ENCODE assay signal across 9 cellular contexts in genomic region chr1:118151312-118151937, GRCh38. TPM values are rescaled to one million over a fixed set of nuclear protein-coding genes. Genes with fewer than 3 reads are reported as not detected.
DNase-seq lines count a peak whose midpoint lies in the region; TF ChIP-seq lines count a peak whose summit lies in the region.
"Had no signal": no experiment of that assay in that cellular context is flagged by ENCODE, and none has a peak within 500 bp of the region (broad histone marks: within the 10 kb centered on the region; RNA-seq: fewer than 3 reads in every experiment).

No MANE protein-coding gene starts in this region.

- H3K27ac Mint-ChIP-seq in activated T-helper 2 cell treated with anti-CD3 and anti-CD28 coated beads, Interferon-gamma antibody, Interleukin-2, Interleukin-4, amounts not matched to agents 10 μg/mL and 5 μg/mL and 100 μg/mL, durations not matched to agents 14 hours and 24 hours and 36 hours, result no peak overlapping the region
- H3K27ac Mint-ChIP-seq: activated naive CD4-positive, alpha-beta T cell treated with anti-CD3 and anti-CD28 coated beads, Interleukin-2, amount 50 U/mL, for 72 hours had no signal

- TF ChIP-seq CTCF in VCaP (conservative IDR thresholded peaks at IDR 0.05), result peak; percentile 82

- H3K4me1 Mint-ChIP-seq in activated T-helper 2 cell treated with anti-CD3 and anti-CD28 coated beads, Interferon-gamma antibody, Interleukin-2, Interleukin-4, amounts not matched to agents 10 μg/mL and 5 μg/mL and 100 μg/mL, durations not matched to agents 14 hours and 24 hours and 36 hours (ENCODE audit: low read depth), result no peaks in the 10 kb centered on the region

- H3K4me3 Mint-ChIP-seq in activated T-helper 2 cell treated with anti-CD3 and anti-CD28 coated beads, Interferon-gamma antibody, Interleukin-2, Interleukin-4, amounts not matched to agents 10 μg/mL and 5 μg/mL and 100 μg/mL, durations not matched to agents 14 hours and 24 hours and 36 hours (ENCODE audit: low read depth), result no peak overlapping the region

- peak; percentile 14 for DNase-seq in SIG-M5 treated with dmso at 0.1 percent for 504 hours (lab: John Stamatoyannopoulos, UW; ENCODE audit: unreplicated experiment)
- DNase-seq in SIG-M5 (lab: John Stamatoyannopoulos, UW), result no peak
- DNase-seq in MV-4-11 (lab: John Stamatoyannopoulos, UW), result peak; percentile 48
- DNase-seq in glomerular endothelial cell (ENCODE audit: extremely low read depth, low read depth, low spot score), result peak; percentile 42
- peak in 6 of 10 donors; percentile 41 to 76 (median 57) for DNase-seq in posterior cingulate gyrus
- DNase-seq in activated T-helper 2 cell treated with anti-CD3 and anti-CD28 coated beads, Interferon-gamma antibody, Interleukin-2, Interleukin-4, amounts not matched to agents 10 μg/mL and 5 μg/mL and 100 μg/mL, durations not matched to agents 14 hours and 24 hours and 36 hours (ENCODE audit: low spot score), result no peak
- no peak for DNase-seq in cerebellum (ENCODE audit: low spot score)

- intact Hi-C loops in posterior cingulate gyrus (cut with DNase I), result loop anchor here (1.0 kb wide), 2 partner anchors 858 to 1216 kb away; no protein-coding TSS in a partner anchor
- intact Hi-C loops in activated T-helper 2 cell treated with anti-CD3 and anti-CD28 coated beads, Interferon-gamma antibody, Interleukin-2, Interleukin-4, amounts not matched to agents 10 μg/mL and 5 μg/mL and 100 μg/mL, durations not matched to agents 14 hours and 24 hours and 36 hours (cut with micrococcal nuclease), result no loop called here

- no peaks in the 10 kb centered on the region for H3K36me3 Mint-ChIP-seq in activated T-helper 2 cell treated with anti-CD3 and anti-CD28 coated beads, Interferon-gamma antibody, Interleukin-2, Interleukin-4, amounts not matched to agents 10 μg/mL and 5 μg/mL and 100 μg/mL, durations not matched to agents 14 hours and 24 hours and 36 hours (ENCODE audit: low read depth)
- H3K36me3 Mint-ChIP-seq: activated naive CD4-positive, alpha-beta T cell treated with anti-CD3 and anti-CD28 coated beads, Interleukin-2, amount 50 U/mL, for 72 hours had no signal

- no peak overlapping the region for H3K27ac ChIP-seq in VCaP

- no peaks in the 10 kb centered on the region for H3K27me3 Mint-ChIP-seq in activated T-helper 2 cell treated with anti-CD3 and anti-CD28 coated beads, Interferon-gamma antibody, Interleukin-2, Interleukin-4, amounts not matched to agents 10 μg/mL and 5 μg/mL and 100 μg/mL, durations not matched to agents 14 hours and 24 hours and 36 hours (ENCODE audit: low read depth)

- no peaks in the 10 kb centered on the region for H3K9me3 Mint-ChIP-seq in activated T-helper 2 cell treated with anti-CD3 and anti-CD28 coated beads, Interferon-gamma antibody, Interleukin-2, Interleukin-4, amounts not matched to agents 10 μg/mL and 5 μg/mL and 100 μg/mL, durations not matched to agents 14 hours and 24 hours and 36 hours
- H3K9me3 Mint-ChIP-seq: activated naive CD4-positive, alpha-beta T cell treated with anti-CD3 and anti-CD28 coated beads, Interleukin-2, amount 50 U/mL, for 72 hours had no signal

RNA-seq across cellular contexts. Expression of gene SPAG17, which starts 33.6 kb away (rescaled TPM):
- total RNA-seq in glomerular endothelial cell, result 0.12 TPM in 1 of 2 replicates, not detected in the other
- total RNA-seq in activated T-helper 2 cell treated with anti-CD3 and anti-CD28 coated beads, Interferon-gamma antibody, Interleukin-2, Interleukin-4, amounts not matched to agents 10 μg/mL and 5 μg/mL and 100 μg/mL, durations not matched to agents 14 hours and 24 hours and 36 hours, result not detected in 2 replicates
- 4.9 TPM for total RNA-seq in cerebellum
- total RNA-seq: activated naive CD4-positive, alpha-beta T cell treated with anti-CD3 and anti-CD28 coated beads, Interleukin-2, amount 50 U/mL, for 72 hours had no signal

Comparison
In these comparisons a context has a peak if more than half of its experiments do, and no peak if none do; other contexts are left out.
1. DNase-seq: peak in SIG-M5 treated with dmso at 0.1 percent for 504 hours (single experiment), MV-4-11 (single experiment), glomerular endothelial cell (single experiment) and posterior cingulate gyrus (6 of 10); none in SIG-M5 (single experiment), activated T-helper 2 cell treated with anti-CD3 and anti-CD28 coated beads, Interferon-gamma antibody, Interleukin-2, Interleukin-4, amounts not matched to agents 10 μg/mL and 5 μg/mL and 100 μg/mL, durations not matched to agents 14 hours and 24 hours and 36 hours (single experiment) and cerebellum (single experiment).